ENCODE assay signal across 18 cellular contexts in genomic region chr5:169978744-169979143, GRCh38. TPM values are rescaled to one million over a fixed set of nuclear protein-coding genes. Genes with fewer than 3 reads are reported as not detected.
A peak's percentile ranks its signal among the peaks of the same experiment; 100 is the strongest.
DNase-seq lines count a peak whose midpoint lies in the region; FAIRE-seq and TF ChIP-seq lines count a peak whose summit lies in the region.
"Had no signal": no experiment of that assay in that cellular context is flagged by ENCODE, and none has a peak within 500 bp of the region (broad histone marks: within the 10 kb centered on the region; RNA-seq: fewer than 3 reads in every experiment).

No MANE protein-coding gene starts in this region.

- peak overlapping the region in 2 of 3 donors; percentile 49 to 59 for H3K4me3 ChIP-seq in breast epithelium
- H3K4me3 ChIP-seq in brain microvascular endothelial cell (ENCODE audit: low read depth, low read length) = peak overlapping the region; percentile 80
- H3K4me3 ChIP-seq in small intestine (ENCODE audit: low read depth in 1 of 2, low read length in 2 of 2) = no peak overlapping the region
- H3K4me3 ChIP-seq: vagina had no signal

- no peak for FAIRE-seq in small intestine (lab: Jason Lieb, UNC)
- FAIRE-seq: GM12891, TTC549 had no signal

- H3K27me3 ChIP-seq in breast epithelium = no peaks in the 10 kb centered on the region
- H3K27me3 ChIP-seq in brain microvascular endothelial cell (replicated peaks) = no peaks in the 10 kb centered on the region
- H3K27me3 ChIP-seq in small intestine (ENCODE audit: control insufficient read depth in 2 of 2, insufficient read depth in 2 of 2, low read length in 2 of 2) = no peaks in the 10 kb centered on the region
- H3K27me3 ChIP-seq: neutrophil, vagina had no signal

- in situ Hi-C loops in brain microvascular endothelial cell (cut with HindIII; ENCODE audit: low pct_ligation_motif_present, low sequenced_read_pairs) = no loop called here

- intact Hi-C loops in breast epithelium (cut with DNase I; ENCODE audit: low total_unique reads) (no loop called here), MCF 10A (cut with micrococcal nuclease) (no loop called here)

- DNase-seq in breast epithelium (ENCODE audit: low spot score in 2 of 2) (no peak), MCF 10A (ENCODE audit: unreplicated experiment) (no peak), brain microvascular endothelial cell (no peak), islet precursor cell (peak; percentile 17), superior temporal gyrus (ENCODE audit: extremely low spot score) (peak; percentile 64), NCI-H226 (no peak), small intestine (no peak)
- no peak for DNase-seq in activated CD4-positive, alpha-beta memory T cell treated with anti-CD3 and anti-CD28 coated beads, Interleukin-2, amount 10 ng/mL, durations not matched to agents 7 days and 5 days
- DNase-seq: DMS53; left colon; NCI-H2227 treated with DMSO at 0.1 percent for 48 hours; stimulated activated CD8-positive, alpha-beta memory T cell treated with anti-CD3 and anti-CD28 coated beads, Interleukin-4, amount 100 ng/mL, for 48 hours had no signal

- TF ChIP-seq CTCF in breast epithelium (IDR thresholded peaks at IDR 0.05) = no peak
- TF ChIP-seq CTCF in MCF 10A (IDR thresholded peaks at IDR 0.05; ENCODE audit: unreplicated experiment) = no peak
- TF ChIP-seq CTCF in brain microvascular endothelial cell (IDR thresholded peaks at IDR 0.05; ENCODE audit: low read depth, low read length, missing control alignments) = no peak

- H3K36me3 Mint-ChIP-seq in MCF 10A (ENCODE audit: insufficient read depth, unreplicated experiment) = no peaks in the 10 kb centered on the region
- peaks cover 14% of the 10 kb centered on the region for H3K36me3 Mint-ChIP-seq in activated CD4-positive, alpha-beta memory T cell treated with anti-CD3 and anti-CD28 coated beads, Interleukin-2, amount 10 ng/mL, durations not matched to agents 7 days and 5 days (ENCODE audit: low read depth)

- H3K27ac ChIP-seq in breast epithelium (peak overlapping the region; percentile 60 to 89), brain microvascular endothelial cell (no peak overlapping the region), small intestine (ENCODE audit: low read depth in 1 of 2, low read length in 1 of 2) (no peak overlapping the region)
- H3K27ac ChIP-seq: neutrophil, vagina had no signal

- WGBS in small intestine, 3 donors = 60 to 73% (median 70%) methylated on average over 7 of the region's 7 CpGs

- no peak overlapping the region for H3K27ac Mint-ChIP-seq in MCF 10A (ENCODE audit: low read depth, unreplicated experiment)
- no peak overlapping the region for H3K27ac Mint-ChIP-seq in activated CD4-positive, alpha-beta memory T cell treated with anti-CD3 and anti-CD28 coated beads, Interleukin-2, amount 10 ng/mL, durations not matched to agents 7 days and 5 days
- H3K27ac Mint-ChIP-seq: dendritic cell treated with granulocyte-macrophage colony-stimulating factor and Interleukin-4, amounts not matched to agents 40 ng/mL and 50 ng/mL, for 4 days had no signal

- no peaks in the 10 kb centered on the region for H3K27me3 Mint-ChIP-seq in MCF 10A (ENCODE audit: insufficient read depth, unreplicated experiment)
- no peaks in the 10 kb centered on the region for H3K27me3 Mint-ChIP-seq in activated CD4-positive, alpha-beta memory T cell treated with anti-CD3 and anti-CD28 coated beads, Interleukin-2, amount 10 ng/mL, durations not matched to agents 7 days and 5 days
- H3K27me3 Mint-ChIP-seq: dendritic cell treated with granulocyte-macrophage colony-stimulating factor and Interleukin-4, amounts not matched to agents 40 ng/mL and 50 ng/mL, for 4 days had no signal

- H3K4me1 Mint-ChIP-seq in MCF 10A (ENCODE audit: insufficient read depth, unreplicated experiment) = peaks cover 24% of the 10 kb centered on the region
- H3K4me1 Mint-ChIP-seq in activated CD4-positive, alpha-beta memory T cell treated with anti-CD3 and anti-CD28 coated beads, Interleukin-2, amount 10 ng/mL, durations not matched to agents 7 days and 5 days = peaks cover 1% of the 10 kb centered on the region

- no peak for TF ChIP-seq POLR2A in breast epithelium (IDR thresholded peaks at IDR 0.05)

- peaks cover 0 to 2% of the 10 kb centered on the region in 2 donors for H3K4me1 ChIP-seq in breast epithelium
- H3K4me1 ChIP-seq in small intestine (ENCODE audit: control insufficient read depth in 2 of 2, insufficient read depth in 1 of 2, low read depth in 1 of 2, low read length in 1 of 2) = no peaks in the 10 kb centered on the region
- H3K4me1 ChIP-seq: vagina had no signal

- H3K9me3 Mint-ChIP-seq in MCF 10A (ENCODE audit: unreplicated experiment) = no peaks in the 10 kb centered on the region
- H3K9me3 Mint-ChIP-seq in activated CD4-positive, alpha-beta memory T cell treated with anti-CD3 and anti-CD28 coated beads, Interleukin-2, amount 10 ng/mL, durations not matched to agents 7 days and 5 days = no peaks in the 10 kb centered on the region
- H3K9me3 Mint-ChIP-seq: activated naive CD4-positive, alpha-beta T cell treated with anti-CD3 and anti-CD28 coated beads, Interleukin-2, amount 50 U/mL, for 72 hours; dendritic cell treated with granulocyte-macrophage colony-stimulating factor and Interleukin-4, amounts not matched to agents 40 ng/mL and 50 ng/mL, for 4 days had no signal

- no TSS peak for BruUV-seq in MCF 10A (replicated peaks; lab: Mats Ljungman, UMichigan)

- POLR2A ChIA-PET in MCF 10A (lab: Yijun Ruan, JAX) = interaction anchor here (3.2 kb wide), 1 partner anchor 276 kb away, joined by 18 read pairs; no protein-coding TSS in a partner anchor
- POLR2A ChIA-PET in activated CD4-positive, alpha-beta memory T cell treated with anti-CD3 and anti-CD28 coated beads, Interleukin-2, amount 10 ng/mL, durations not matched to agents 7 days and 5 days (lab: Charles Lee) = no interaction called here

- CTCF ChIA-PET in MCF 10A (lab: Yijun Ruan, JAX) = interaction anchor here (0.6 to 3.0 kb wide), 12 partner anchors 10 to 398 kb away, joined by 3 to 32 read pairs (median 12); no protein-coding TSS in a partner anchor
- CTCF ChIA-PET in activated CD4-positive, alpha-beta memory T cell treated with anti-CD3 and anti-CD28 coated beads, Interleukin-2, amount 10 ng/mL, durations not matched to agents 7 days and 5 days (lab: Charles Lee) = no interaction called here

- H3K9me3 ChIP-seq in breast epithelium (no peaks in the 10 kb centered on the region), small intestine (ENCODE audit: control insufficient read depth, low read depth) (no peaks in the 10 kb centered on the region)
- H3K9me3 ChIP-seq: neutrophil, vagina had no signal

- no peaks in the 10 kb centered on the region for H3K36me3 ChIP-seq in breast epithelium
- H3K36me3 ChIP-seq in brain microvascular endothelial cell (replicated peaks) = no peaks in the 10 kb centered on the region
- no peaks in the 10 kb centered on the region for H3K36me3 ChIP-seq in small intestine (ENCODE audit: control insufficient read depth in 2 of 2, insufficient read depth in 2 of 2, low read length in 2 of 2)
- H3K36me3 ChIP-seq: vagina had no signal

- no peak overlapping the region for H3K4me3 Mint-ChIP-seq in MCF 10A (ENCODE audit: unreplicated experiment)
- H3K4me3 Mint-ChIP-seq in activated CD4-positive, alpha-beta memory T cell treated with anti-CD3 and anti-CD28 coated beads, Interleukin-2, amount 10 ng/mL, durations not matched to agents 7 days and 5 days = no peak overlapping the region
- H3K4me3 Mint-ChIP-seq: dendritic cell treated with granulocyte-macrophage colony-stimulating factor and Interleukin-4, amounts not matched to agents 40 ng/mL and 50 ng/mL, for 4 days had no signal

RNA-seq across cellular contexts. Expression of gene INSYN2B, which starts 1.6 kb away (rescaled TPM):
- 1 to 10 TPM in 2 of 3 donors, not detected in 1; 1.3 to 9.1 TPM for total RNA-seq in breast epithelium
- total RNA-seq in MCF 10A (2022) = 0.19 and 0.49 TPM in 2 replicates
- total RNA-seq in activated CD4-positive, alpha-beta memory T cell treated with anti-CD3 and anti-CD28 coated beads, Interleukin-2, amount 10 ng/mL, durations not matched to agents 7 days and 5 days = not detected
- polyA plus RNA-seq in small intestine = under 1 TPM in 1 of 3 donors, not detected in 2; 0.01 TPM
- total RNA-seq: activated naive CD4-positive, alpha-beta T cell treated with anti-CD3 and anti-CD28 coated beads, Interleukin-2, amount 50 U/mL, for 72 hours had no signal

Comparison
In these comparisons a context has a peak if more than half of its experiments do, and no peak if none do; other contexts are left out.
1. DNase-seq: peak in islet precursor cell (single experiment) and superior temporal gyrus (single experiment); none in breast epithelium (0 of 2), MCF 10A (single experiment), brain microvascular endothelial cell (single experiment), NCI-H226 (single experiment), activated CD4-positive, alpha-beta memory T cell treated with anti-CD3 and anti-CD28 coated beads, Interleukin-2, amount 10 ng/mL, durations not matched to agents 7 days and 5 days (single experiment) and small intestine (single experiment).
2. H3K27ac ChIP-seq: peak in breast epithelium (2 of 2); none in brain microvascular endothelial cell (single experiment) and small intestine (0 of 2).
3. H3K4me3 ChIP-seq: peak in breast epithelium (2 of 3) and brain microvascular endothelial cell (single experiment); none in small intestine (0 of 2).